ENCODE assay signal across 1 cellular context in the genomic region with DNA sequence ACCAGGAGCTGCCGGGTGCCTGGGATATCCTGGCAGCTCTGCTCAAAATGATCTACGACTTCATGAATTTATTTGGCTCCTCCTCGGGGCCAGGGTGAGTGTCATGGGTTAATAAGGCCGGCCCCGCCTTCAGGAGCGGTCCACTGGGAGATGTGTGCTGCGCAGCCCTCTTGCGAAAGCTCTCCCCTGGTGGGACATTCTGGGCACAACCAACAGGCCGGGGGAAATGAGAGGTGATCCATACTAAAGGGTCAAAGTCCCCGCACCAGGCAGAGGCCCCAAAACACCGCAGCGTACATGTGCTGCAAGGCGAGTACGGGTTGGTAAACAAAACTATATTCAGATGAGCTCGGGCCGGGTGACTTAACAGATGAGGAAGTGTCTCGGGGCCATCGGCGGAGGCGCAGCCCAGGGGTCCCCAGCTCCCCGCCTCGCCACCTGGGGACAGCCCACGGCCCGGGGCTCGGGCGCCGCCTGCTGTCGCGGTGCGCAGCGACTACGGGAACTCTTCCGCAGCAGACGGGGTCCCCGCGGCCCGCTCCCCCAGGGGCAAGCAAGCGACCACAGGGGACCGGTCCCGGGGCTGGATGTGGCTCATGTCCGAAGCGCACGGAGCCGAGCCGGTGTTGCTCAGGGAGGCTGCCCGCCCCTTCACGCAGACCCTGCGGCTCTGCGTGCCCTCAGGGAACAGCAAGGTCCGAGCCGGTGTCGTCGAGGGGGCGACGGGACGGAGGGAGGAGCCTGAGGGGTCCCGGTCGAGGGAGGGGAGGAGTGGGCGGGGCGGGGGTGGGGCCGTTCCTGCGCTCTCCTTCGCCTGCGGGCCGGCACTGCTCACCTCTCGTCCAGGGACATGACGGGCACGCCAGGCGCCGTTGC.
TF ChIP-seq lines count a peak whose summit lies in the region.

A gene with protein sequence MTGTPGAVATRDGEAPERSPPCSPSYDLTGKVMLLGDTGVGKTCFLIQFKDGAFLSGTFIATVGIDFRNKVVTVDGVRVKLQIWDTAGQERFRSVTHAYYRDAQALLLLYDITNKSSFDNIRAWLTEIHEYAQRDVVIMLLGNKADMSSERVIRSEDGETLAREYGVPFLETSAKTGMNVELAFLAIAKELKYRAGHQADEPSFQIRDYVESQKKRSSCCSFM (plus strand): TSS at position 834 of the 876 bp plus-strand sequence. CDS start 17 bp downstream, at position 851.

TF ChIP-seq in HepG2, 621 proteins besides CTCF, POLR2A, EP300 and RAD21 (continued from another document):
- TF ChIP-seq, protein P1, sequence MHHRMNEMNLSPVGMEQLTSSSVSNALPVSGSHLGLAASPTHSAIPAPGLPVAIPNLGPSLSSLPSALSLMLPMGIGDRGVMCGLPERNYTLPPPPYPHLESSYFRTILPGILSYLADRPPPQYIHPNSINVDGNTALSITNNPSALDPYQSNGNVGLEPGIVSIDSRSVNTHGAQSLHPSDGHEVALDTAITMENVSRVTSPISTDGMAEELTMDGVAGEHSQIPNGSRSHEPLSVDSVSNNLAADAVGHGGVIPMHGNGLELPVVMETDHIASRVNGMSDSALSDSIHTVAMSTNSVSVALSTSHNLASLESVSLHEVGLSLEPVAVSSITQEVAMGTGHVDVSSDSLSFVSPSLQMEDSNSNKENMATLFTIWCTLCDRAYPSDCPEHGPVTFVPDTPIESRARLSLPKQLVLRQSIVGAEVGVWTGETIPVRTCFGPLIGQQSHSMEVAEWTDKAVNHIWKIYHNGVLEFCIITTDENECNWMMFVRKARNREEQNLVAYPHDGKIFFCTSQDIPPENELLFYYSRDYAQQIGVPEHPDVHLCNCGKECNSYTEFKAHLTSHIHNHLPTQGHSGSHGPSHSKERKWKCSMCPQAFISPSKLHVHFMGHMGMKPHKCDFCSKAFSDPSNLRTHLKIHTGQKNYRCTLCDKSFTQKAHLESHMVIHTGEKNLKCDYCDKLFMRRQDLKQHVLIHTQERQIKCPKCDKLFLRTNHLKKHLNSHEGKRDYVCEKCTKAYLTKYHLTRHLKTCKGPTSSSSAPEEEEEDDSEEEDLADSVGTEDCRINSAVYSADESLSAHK (CRISPR knock-in tag; IDR thresholded peaks at IDR 0.05; ENCODE audit: borderline replicate concordance): no peak
- TF ChIP-seq ASH2L (IDR thresholded peaks at IDR 0.05; ENCODE audit: insufficient read length, low read depth, low read length) (peak; percentile 79), HCFC1 (IDR thresholded peaks at IDR 0.05; ENCODE audit: low read depth, low read length) (peak; percentile 15; the same call in 1 of the 2 replicates), FOXK1 (CRISPR knock-in tag; IDR thresholded peaks at IDR 0.05; ENCODE audit: borderline replicate concordance, low read depth) (peak; percentile 68; the same call in 1 of the 2 replicates), SIX1 (CRISPR knock-in tag; IDR thresholded peaks at IDR 0.05; ENCODE audit: borderline replicate concordance) (peak; percentile 63; the same call in 1 of the 2 replicates), ARNT2 (CRISPR knock-in tag; IDR thresholded peaks at IDR 0.05; ENCODE audit: low read depth) (peak; percentile 86), ZNF607 (CRISPR knock-in tag; IDR thresholded peaks at IDR 0.05; ENCODE audit: borderline replicate concordance) (peak; percentile 82; the same call in 1 of the 2 replicates), KLF15 (CRISPR knock-in tag; IDR thresholded peaks at IDR 0.05; ENCODE audit: borderline replicate concordance) (0 out of 2 replicates have a peak, but pooled peaks have one; percentile 40), NR3C1 (CRISPR knock-in tag; IDR thresholded peaks at IDR 0.05) (no peak), ZNF564 (CRISPR knock-in tag; IDR thresholded peaks at IDR 0.05) (peak; percentile 66; the same call in 1 of the 2 replicates), YEATS4 (CRISPR knock-in tag; IDR thresholded peaks at IDR 0.05; ENCODE audit: borderline replicate concordance) (peak; percentile 90), PHF8 (CRISPR knock-in tag; IDR thresholded peaks at IDR 0.05) (peak; percentile 54; the same call in 1 of the 2 replicates), ZNF234 (CRISPR knock-in tag; conservative IDR thresholded peaks at IDR 0.05) (no peak), ZNF883 (CRISPR knock-in tag; IDR thresholded peaks at IDR 0.05; ENCODE audit: not compliant biosample characterization) (peak; percentile 43), ZBTB38 (CRISPR knock-in tag; IDR thresholded peaks at IDR 0.05) (peak; percentile 60; the same call in 1 of the 2 replicates), ZNF549 (CRISPR knock-in tag; IDR thresholded peaks at IDR 0.05) (no peak), ZKSCAN5 (CRISPR knock-in tag; IDR thresholded peaks at IDR 0.05) (no peak), MAFF (IDR thresholded peaks at IDR 0.05; ENCODE audit: low read depth, low read length) (no peak), PAX8 (CRISPR knock-in tag; IDR thresholded peaks at IDR 0.05; ENCODE audit: borderline replicate concordance) (peak; percentile 91; the same call in 1 of the 2 replicates)
- TF ChIP-seq, protein P2, sequence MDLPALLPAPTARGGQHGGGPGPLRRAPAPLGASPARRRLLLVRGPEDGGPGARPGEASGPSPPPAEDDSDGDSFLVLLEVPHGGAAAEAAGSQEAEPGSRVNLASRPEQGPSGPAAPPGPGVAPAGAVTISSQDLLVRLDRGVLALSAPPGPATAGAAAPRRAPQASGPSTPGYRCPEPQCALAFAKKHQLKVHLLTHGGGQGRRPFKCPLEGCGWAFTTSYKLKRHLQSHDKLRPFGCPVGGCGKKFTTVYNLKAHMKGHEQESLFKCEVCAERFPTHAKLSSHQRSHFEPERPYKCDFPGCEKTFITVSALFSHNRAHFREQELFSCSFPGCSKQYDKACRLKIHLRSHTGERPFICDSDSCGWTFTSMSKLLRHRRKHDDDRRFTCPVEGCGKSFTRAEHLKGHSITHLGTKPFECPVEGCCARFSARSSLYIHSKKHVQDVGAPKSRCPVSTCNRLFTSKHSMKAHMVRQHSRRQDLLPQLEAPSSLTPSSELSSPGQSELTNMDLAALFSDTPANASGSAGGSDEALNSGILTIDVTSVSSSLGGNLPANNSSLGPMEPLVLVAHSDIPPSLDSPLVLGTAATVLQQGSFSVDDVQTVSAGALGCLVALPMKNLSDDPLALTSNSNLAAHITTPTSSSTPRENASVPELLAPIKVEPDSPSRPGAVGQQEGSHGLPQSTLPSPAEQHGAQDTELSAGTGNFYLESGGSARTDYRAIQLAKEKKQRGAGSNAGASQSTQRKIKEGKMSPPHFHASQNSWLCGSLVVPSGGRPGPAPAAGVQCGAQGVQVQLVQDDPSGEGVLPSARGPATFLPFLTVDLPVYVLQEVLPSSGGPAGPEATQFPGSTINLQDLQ (CRISPR knock-in tag; IDR thresholded peaks at IDR 0.05): peak; percentile 97
- TF ChIP-seq, protein P3, sequence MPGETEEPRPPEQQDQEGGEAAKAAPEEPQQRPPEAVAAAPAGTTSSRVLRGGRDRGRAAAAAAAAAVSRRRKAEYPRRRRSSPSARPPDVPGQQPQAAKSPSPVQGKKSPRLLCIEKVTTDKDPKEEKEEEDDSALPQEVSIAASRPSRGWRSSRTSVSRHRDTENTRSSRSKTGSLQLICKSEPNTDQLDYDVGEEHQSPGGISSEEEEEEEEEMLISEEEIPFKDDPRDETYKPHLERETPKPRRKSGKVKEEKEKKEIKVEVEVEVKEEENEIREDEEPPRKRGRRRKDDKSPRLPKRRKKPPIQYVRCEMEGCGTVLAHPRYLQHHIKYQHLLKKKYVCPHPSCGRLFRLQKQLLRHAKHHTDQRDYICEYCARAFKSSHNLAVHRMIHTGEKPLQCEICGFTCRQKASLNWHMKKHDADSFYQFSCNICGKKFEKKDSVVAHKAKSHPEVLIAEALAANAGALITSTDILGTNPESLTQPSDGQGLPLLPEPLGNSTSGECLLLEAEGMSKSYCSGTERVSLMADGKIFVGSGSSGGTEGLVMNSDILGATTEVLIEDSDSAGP (CRISPR knock-in tag; IDR thresholded peaks at IDR 0.05; ENCODE audit: borderline replicate concordance): peak; percentile 92; the same call in 1 of the 2 replicates
- TF ChIP-seq, protein P4, sequence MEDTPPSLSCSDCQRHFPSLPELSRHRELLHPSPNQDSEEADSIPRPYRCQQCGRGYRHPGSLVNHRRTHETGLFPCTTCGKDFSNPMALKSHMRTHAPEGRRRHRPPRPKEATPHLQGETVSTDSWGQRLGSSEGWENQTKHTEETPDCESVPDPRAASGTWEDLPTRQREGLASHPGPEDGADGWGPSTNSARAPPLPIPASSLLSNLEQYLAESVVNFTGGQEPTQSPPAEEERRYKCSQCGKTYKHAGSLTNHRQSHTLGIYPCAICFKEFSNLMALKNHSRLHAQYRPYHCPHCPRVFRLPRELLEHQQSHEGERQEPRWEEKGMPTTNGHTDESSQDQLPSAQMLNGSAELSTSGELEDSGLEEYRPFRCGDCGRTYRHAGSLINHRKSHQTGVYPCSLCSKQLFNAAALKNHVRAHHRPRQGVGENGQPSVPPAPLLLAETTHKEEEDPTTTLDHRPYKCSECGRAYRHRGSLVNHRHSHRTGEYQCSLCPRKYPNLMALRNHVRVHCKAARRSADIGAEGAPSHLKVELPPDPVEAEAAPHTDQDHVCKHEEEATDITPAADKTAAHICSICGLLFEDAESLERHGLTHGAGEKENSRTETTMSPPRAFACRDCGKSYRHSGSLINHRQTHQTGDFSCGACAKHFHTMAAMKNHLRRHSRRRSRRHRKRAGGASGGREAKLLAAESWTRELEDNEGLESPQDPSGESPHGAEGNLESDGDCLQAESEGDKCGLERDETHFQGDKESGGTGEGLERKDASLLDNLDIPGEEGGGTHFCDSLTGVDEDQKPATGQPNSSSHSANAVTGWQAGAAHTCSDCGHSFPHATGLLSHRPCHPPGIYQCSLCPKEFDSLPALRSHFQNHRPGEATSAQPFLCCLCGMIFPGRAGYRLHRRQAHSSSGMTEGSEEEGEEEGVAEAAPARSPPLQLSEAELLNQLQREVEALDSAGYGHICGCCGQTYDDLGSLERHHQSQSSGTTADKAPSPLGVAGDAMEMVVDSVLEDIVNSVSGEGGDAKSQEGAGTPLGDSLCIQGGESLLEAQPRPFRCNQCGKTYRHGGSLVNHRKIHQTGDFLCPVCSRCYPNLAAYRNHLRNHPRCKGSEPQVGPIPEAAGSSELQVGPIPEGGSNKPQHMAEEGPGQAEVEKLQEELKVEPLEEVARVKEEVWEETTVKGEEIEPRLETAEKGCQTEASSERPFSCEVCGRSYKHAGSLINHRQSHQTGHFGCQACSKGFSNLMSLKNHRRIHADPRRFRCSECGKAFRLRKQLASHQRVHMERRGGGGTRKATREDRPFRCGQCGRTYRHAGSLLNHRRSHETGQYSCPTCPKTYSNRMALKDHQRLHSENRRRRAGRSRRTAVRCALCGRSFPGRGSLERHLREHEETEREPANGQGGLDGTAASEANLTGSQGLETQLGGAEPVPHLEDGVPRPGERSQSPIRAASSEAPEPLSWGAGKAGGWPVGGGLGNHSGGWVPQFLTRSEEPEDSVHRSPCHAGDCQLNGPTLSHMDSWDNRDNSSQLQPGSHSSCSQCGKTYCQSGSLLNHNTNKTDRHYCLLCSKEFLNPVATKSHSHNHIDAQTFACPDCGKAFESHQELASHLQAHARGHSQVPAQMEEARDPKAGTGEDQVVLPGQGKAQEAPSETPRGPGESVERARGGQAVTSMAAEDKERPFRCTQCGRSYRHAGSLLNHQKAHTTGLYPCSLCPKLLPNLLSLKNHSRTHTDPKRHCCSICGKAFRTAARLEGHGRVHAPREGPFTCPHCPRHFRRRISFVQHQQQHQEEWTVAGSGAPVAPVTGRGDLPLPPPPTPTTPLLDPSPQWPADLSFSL (CRISPR knock-in tag; IDR thresholded peaks at IDR 0.05): peak; percentile 72; the same call in 1 of the 2 replicates
- TF ChIP-seq, protein P5, sequence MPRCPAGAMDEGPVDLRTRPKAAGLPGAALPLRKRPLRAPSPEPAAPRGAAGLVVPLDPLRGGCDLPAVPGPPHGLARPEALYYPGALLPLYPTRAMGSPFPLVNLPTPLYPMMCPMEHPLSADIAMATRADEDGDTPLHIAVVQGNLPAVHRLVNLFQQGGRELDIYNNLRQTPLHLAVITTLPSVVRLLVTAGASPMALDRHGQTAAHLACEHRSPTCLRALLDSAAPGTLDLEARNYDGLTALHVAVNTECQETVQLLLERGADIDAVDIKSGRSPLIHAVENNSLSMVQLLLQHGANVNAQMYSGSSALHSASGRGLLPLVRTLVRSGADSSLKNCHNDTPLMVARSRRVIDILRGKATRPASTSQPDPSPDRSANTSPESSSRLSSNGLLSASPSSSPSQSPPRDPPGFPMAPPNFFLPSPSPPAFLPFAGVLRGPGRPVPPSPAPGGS (CRISPR knock-in tag; IDR thresholded peaks at IDR 0.05): peak; percentile 89; the same call in 1 of the 2 replicates
